Comparison of ENCODE assay signal across 8 cellular contexts in the genomic region with DNA sequence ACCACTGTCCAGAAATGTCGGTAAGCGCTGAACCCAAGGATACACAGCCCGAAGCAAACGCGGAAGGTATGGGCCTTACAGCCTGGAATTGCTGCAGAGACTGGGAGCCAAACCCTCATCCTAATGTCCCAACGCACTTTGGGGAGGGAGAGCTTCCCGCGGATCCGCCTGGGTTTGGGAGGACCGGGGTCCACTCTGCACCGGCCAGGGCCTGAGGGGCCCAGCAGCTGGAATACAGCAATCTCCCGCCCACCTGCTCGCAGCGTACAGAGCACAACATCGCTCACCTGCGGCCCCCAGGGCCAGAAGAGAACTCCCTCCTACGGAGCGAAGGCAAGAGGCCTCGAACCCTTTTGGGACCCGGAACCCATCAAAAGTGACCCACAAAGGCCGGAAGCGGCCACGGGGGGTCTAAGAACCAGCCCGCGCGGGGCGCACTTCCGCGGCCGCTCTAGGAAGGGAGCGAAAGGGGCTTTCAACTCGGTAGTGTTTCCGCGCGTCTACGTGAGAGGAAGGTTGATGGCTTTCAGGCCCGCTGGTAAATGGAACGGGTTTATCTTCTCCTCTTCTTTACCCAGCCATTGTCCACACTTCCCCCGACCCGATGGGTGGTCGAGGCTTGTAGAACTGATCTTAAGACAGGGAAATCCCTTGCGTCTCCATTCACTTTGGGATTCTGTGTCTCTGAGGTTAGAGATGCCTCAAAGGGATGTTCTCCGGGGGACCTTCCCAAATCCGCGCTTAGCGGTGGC. TPM values are rescaled to one million over a fixed set of nuclear protein-coding genes. Genes with fewer than 3 reads are reported as not detected.
DNase-seq lines count a peak whose midpoint lies in the region; ATAC-seq and TF ChIP-seq lines count a peak whose summit lies in the region.

A gene (minus strand): TSS at position 378 of the 752 bp plus-strand sequence. CDS start 1,342 bp downstream, outside the sequence.

- no peak within 1 kb of the TSS for H3K27ac ChIP-seq in CD4-positive, CD25-positive, alpha-beta regulatory T cell (ENCODE audit: insufficient read depth, low read length, poor library complexity, severe bottlenecking)
- peak within 1 kb of the TSS; percentile 82 for H3K27ac ChIP-seq in OCI-LY1 (ENCODE audit: low read depth, low read length, poor library complexity, severe bottlenecking)
- peak within 1 kb of the TSS; percentile 88 for H3K27ac ChIP-seq in fibroblast of lung (ENCODE audit: insufficient read depth, low read length)

- H4K20me1 ChIP-seq in OCI-LY1 (ENCODE audit: insufficient read depth, low read length) (no peaks in the 10 kb centered on the region), fibroblast of lung (ENCODE audit: control insufficient read depth, extremely low read depth, insufficient read depth, low read length) (no peaks in the 10 kb centered on the region)

- DNase-seq in CD4-positive, CD25-positive, alpha-beta regulatory T cell: peak; percentile 62 to 95 (median 81)
- DNase-seq in activated T-cell treated with anti-CD3 and anti-CD28 coated beads, Interleukin-2, amount 50 U/mL, for 72 hours: peak; percentile 88 to 92
- peak; percentile 84 to 94 for DNase-seq in fibroblast of lung (ENCODE audit: low read depth in 2 of 2)
- peak; percentile 77 for DNase-seq in naive B cell
- peak; percentile 73 to 76 for DNase-seq in stimulated activated CD8-positive, alpha-beta memory T cell treated with anti-CD3 and anti-CD28 coated beads, Interleukin-7, amount 100 ng/mL, for 48 hours (ENCODE audit: extremely low read depth in 1 of 2, low read depth in 1 of 2)

- peak within 1 kb of the TSS; percentile 96 for H3K9ac ChIP-seq in OCI-LY1 (ENCODE audit: low read length)
- peak within 1 kb of the TSS; percentile 77 for H3K9ac ChIP-seq in fibroblast of lung (ENCODE audit: insufficient read depth, low read length)

- H3K27me3 Mint-ChIP-seq in CD4-positive, CD25-positive, alpha-beta regulatory T cell: peaks cover 39% of the 10 kb centered on the region
- H3K27me3 Mint-ChIP-seq in activated T-cell treated with anti-CD3 and anti-CD28 coated beads, Interleukin-2, amount 50 U/mL, for 72 hours (ENCODE audit: low read depth): peaks cover 27% of the 10 kb centered on the region
- H3K27me3 Mint-ChIP-seq in naive B cell: peaks cover 24 to 31% (median 30%) of the 10 kb centered on the region in 3 donors

- peaks cover 0 to 5% (median 4%) of the 10 kb centered on the region in 7 donors for H3K9me3 Mint-ChIP-seq in CD4-positive, CD25-positive, alpha-beta regulatory T cell
- H3K9me3 Mint-ChIP-seq in activated T-cell treated with anti-CD3 and anti-CD28 coated beads, Interleukin-2, amount 50 U/mL, for 72 hours: no peaks in the 10 kb centered on the region
- H3K9me3 Mint-ChIP-seq in naive B cell: peaks cover 0 to 22% (median 5%) of the 10 kb centered on the region in 7 donors

- peaks cover 35% of the 10 kb centered on the region for H3K36me3 Mint-ChIP-seq in CD4-positive, CD25-positive, alpha-beta regulatory T cell
- peaks cover 6 to 28% of the 10 kb centered on the region in 2 donors for H3K36me3 Mint-ChIP-seq in activated T-cell treated with anti-CD3 and anti-CD28 coated beads, Interleukin-2, amount 50 U/mL, for 72 hours (ENCODE audit: insufficient read depth in 2 of 2)
- peaks cover 14 to 35% of the 10 kb centered on the region in 2 donors for H3K36me3 Mint-ChIP-seq in naive B cell

- peaks cover 9 to 64% (median 40%) of the 10 kb centered on the region in 4 donors for H3K4me1 Mint-ChIP-seq in CD4-positive, CD25-positive, alpha-beta regulatory T cell
- peaks cover 58% of the 10 kb centered on the region for H3K4me1 Mint-ChIP-seq in activated T-cell treated with anti-CD3 and anti-CD28 coated beads, Interleukin-2, amount 50 U/mL, for 72 hours (ENCODE audit: low read depth)
- H3K4me1 Mint-ChIP-seq in naive B cell: peaks cover 31 to 52% (median 48%) of the 10 kb centered on the region in 3 donors

- H3K9me2 ChIP-seq in OCI-LY1 (ENCODE audit: low read depth, low read length): no peaks in the 10 kb centered on the region

- H3K36me3 ChIP-seq in CD4-positive, CD25-positive, alpha-beta regulatory T cell (ENCODE audit: control insufficient read depth, insufficient read depth, low read length): peaks cover 12% of the 10 kb centered on the region
- peaks cover 37% of the 10 kb centered on the region for H3K36me3 ChIP-seq in OCI-LY1 (ENCODE audit: insufficient read depth, low read length)
- peaks cover 4% of the 10 kb centered on the region for H3K36me3 ChIP-seq in fibroblast of lung (ENCODE audit: control insufficient read depth, insufficient read depth, low read length)

- TF ChIP-seq CTCF in OCI-LY1 (IDR thresholded peaks at IDR 0.05; ENCODE audit: low read length): peak; percentile 66
- TF ChIP-seq CTCF in fibroblast of lung (conservative IDR thresholded peaks at IDR 0.05 in 1 of 2, IDR thresholded peaks at IDR 0.05 in 1 of 2; ENCODE audit: low read depth in 1 of 2, low read length in 2 of 2): peak; percentile 34 to 56

- H2AFZ ChIP-seq in OCI-LY1 (ENCODE audit: low read length) (peak within 1 kb of the TSS; percentile 99), fibroblast of lung (ENCODE audit: low read length) (peak within 1 kb of the TSS; percentile 99)

- peak; percentile 95 to 96 for ATAC-seq in CD4-positive, CD25-positive, alpha-beta regulatory T cell (ENCODE audit: low read depth in 2 of 2)
- ATAC-seq in GM19395 (IDR thresholded peaks at IDR 0.05; ENCODE audit: unreplicated experiment) (peak; percentile 84), HG03571 (IDR thresholded peaks at IDR 0.05; ENCODE audit: unreplicated experiment) (peak; percentile 83), naive B cell (ENCODE audit: low read depth in 2 of 2) (peak; percentile 92 to 95)
- peak; percentile 95 to 99 for ATAC-seq in activated T-cell treated with anti-CD3 and anti-CD28 coated beads, Interleukin-2, amount 50 U/mL, for 72 hours (replicated peaks in 1 of 2)

- no peaks in the 10 kb centered on the region for H3K9me3 ChIP-seq in CD4-positive, CD25-positive, alpha-beta regulatory T cell (ENCODE audit: control insufficient read depth in 2 of 2, low read length in 2 of 2)
- H3K9me3 ChIP-seq in OCI-LY1 (ENCODE audit: low read length) (no peaks in the 10 kb centered on the region), fibroblast of lung (ENCODE audit: control insufficient read depth, insufficient read depth, low read depth, low read length) (no peaks in the 10 kb centered on the region)

- H3F3A ChIP-seq in OCI-LY1 (ENCODE audit: insufficient read depth, low read length): no peaks in the 10 kb centered on the region

- H3K4me3 Mint-ChIP-seq in CD4-positive, CD25-positive, alpha-beta regulatory T cell: peak within 1 kb of the TSS; percentile 92 to 99 (median 95)
- H3K4me3 Mint-ChIP-seq in activated T-cell treated with anti-CD3 and anti-CD28 coated beads, Interleukin-2, amount 50 U/mL, for 72 hours: peak within 1 kb of the TSS; percentile 91 to 97
- peak within 1 kb of the TSS; percentile 87 to 98 (median 96) for H3K4me3 Mint-ChIP-seq in naive B cell

- H3K27ac Mint-ChIP-seq in CD4-positive, CD25-positive, alpha-beta regulatory T cell: peak within 1 kb of the TSS; percentile 74 to 95 (median 92)
- H3K27ac Mint-ChIP-seq in activated T-cell treated with anti-CD3 and anti-CD28 coated beads, Interleukin-2, amount 50 U/mL, for 72 hours: peak within 1 kb of the TSS; percentile 95
- H3K27ac Mint-ChIP-seq in naive B cell: peak within 1 kb of the TSS; percentile 69 to 97 (median 96)

- H3K79me2 ChIP-seq in OCI-LY1 (ENCODE audit: insufficient read depth, low read length) (peaks cover 9% of the 10 kb centered on the region), fibroblast of lung (ENCODE audit: control insufficient read depth, insufficient read depth, low read length) (peaks cover 21% of the 10 kb centered on the region)

- H3K4me2 ChIP-seq in OCI-LY1 (ENCODE audit: low read length) (peak within 1 kb of the TSS; percentile 83), fibroblast of lung (ENCODE audit: extremely low read depth, insufficient read depth, low read length) (peak within 1 kb of the TSS; percentile 89)

- H3K4me3 ChIP-seq in CD4-positive, CD25-positive, alpha-beta regulatory T cell (ENCODE audit: low read depth, low read length): peak within 1 kb of the TSS; percentile 90
- peak within 1 kb of the TSS; percentile 93 for H3K4me3 ChIP-seq in OCI-LY1 (ENCODE audit: low read depth, low read length, poor library complexity, severe bottlenecking)
- H3K4me3 ChIP-seq in fibroblast of lung (replicated peaks in 1 of 4; ENCODE audit: control extremely low read depth in 1 of 4, insufficient read depth in 1 of 4, low read depth in 3 of 4, low read length in 4 of 4): peak within 1 kb of the TSS; percentile 83 to 98 (median 94)

- peaks cover 6% of the 10 kb centered on the region for H3K27me3 ChIP-seq in CD4-positive, CD25-positive, alpha-beta regulatory T cell (ENCODE audit: control insufficient read depth, insufficient read depth, low read length)
- H3K27me3 ChIP-seq in OCI-LY1 (ENCODE audit: insufficient read depth, low read length): no peaks in the 10 kb centered on the region
- no peaks in the 10 kb centered on the region for H3K27me3 ChIP-seq in fibroblast of lung (ENCODE audit: control insufficient read depth, insufficient read depth, low read length)

- peaks cover 28% of the 10 kb centered on the region for H3K4me1 ChIP-seq in CD4-positive, CD25-positive, alpha-beta regulatory T cell (ENCODE audit: control insufficient read depth, insufficient read depth, low read length, poor library complexity, severe bottlenecking)
- H3K4me1 ChIP-seq in OCI-LY1 (ENCODE audit: insufficient read depth, low read length, severe bottlenecking) (peaks cover 49% of the 10 kb centered on the region), fibroblast of lung (ENCODE audit: control insufficient read depth, extremely low read depth, insufficient read depth, low read length) (peaks cover 6% of the 10 kb centered on the region)

RNA-seq across cellular contexts. Expression of the gene that starts here (rescaled TPM):
- total RNA-seq in CD4-positive, CD25-positive, alpha-beta regulatory T cell: 2.7 TPM
- 1 to 10 TPM; 1.2 to 2.2 (median 1.7) TPM for polyA plus RNA-seq in CD4-positive, CD25-positive, alpha-beta regulatory T cell
- 1 to 10 TPM; 5.6 to 6.4 TPM for total RNA-seq in activated T-cell treated with anti-CD3 and anti-CD28 coated beads, Interleukin-2, amount 50 U/mL, for 72 hours
- total RNA-seq in fibroblast of lung: 8.2 and 9.6 TPM in 2 replicates
- 3.3 and 4.7 TPM in 2 replicates for polyA plus RNA-seq in fibroblast of lung
- 1.8 and 2.5 TPM in 2 replicates for polyA plus RNA-seq in fibroblast of lung (2012)
- polyA minus RNA-seq in fibroblast of lung (ENCODE audit: low replicate concordance): 1.8 and 2.4 TPM in 2 replicates
- 1 to 10 TPM; 2.3 to 6.3 (median 3.8) TPM for polyA plus RNA-seq in naive B cell (ENCODE audit: low read depth in 6 of 6)
